ENCODE assay signal across 1 cellular context in the genomic region with DNA sequence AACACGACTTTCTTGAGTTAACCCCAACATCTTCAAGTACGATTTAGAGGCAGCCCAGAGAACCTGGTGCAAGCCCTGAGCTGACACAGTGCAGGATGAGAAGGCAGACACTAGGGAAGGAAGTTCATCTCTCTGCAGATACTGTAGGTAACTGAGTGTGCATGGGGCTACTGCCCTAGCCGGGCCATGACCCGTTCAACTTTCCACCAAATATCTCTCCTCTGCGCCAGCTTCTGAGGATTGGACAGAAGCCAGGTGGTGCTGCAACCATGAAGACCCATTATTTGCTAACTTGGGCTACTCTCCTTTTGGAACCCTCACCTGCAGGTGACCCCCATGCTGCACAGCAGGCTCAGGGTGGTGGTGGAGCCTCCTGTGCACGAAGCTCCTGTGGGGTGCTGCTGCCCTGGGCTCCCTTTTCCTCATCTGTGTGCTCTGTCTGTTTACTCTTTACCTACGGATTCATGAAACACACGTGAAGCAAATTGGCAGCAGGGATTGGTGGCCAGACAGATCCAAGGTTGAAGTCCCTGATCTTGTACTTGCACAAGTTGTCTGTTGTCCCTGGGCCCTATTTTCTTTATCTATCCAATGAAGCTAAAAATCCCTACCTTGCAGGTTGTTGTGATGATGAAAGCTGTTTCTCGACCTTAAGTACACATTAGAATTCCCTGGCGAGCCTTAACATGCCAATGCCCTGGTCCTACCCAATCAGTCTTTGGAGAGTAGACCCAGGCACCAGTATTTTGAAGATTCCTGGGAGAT.
TF ChIP-seq lines count a peak whose summit lies in the region.

No MANE protein-coding gene starts in this region.

TF ChIP-seq in liver, 16 proteins besides CTCF, POLR2A, EP300 and RAD21 (continued from another document):
- peak; percentile 75 for TF ChIP-seq FOXA1 (IDR thresholded peaks at IDR 0.05)
- TF ChIP-seq, protein P1, sequence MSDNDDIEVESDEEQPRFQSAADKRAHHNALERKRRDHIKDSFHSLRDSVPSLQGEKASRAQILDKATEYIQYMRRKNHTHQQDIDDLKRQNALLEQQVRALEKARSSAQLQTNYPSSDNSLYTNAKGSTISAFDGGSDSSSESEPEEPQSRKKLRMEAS (IDR thresholded peaks at IDR 0.05), result peak; percentile 72
- TF ChIP-seq SP1 (IDR thresholded peaks at IDR 0.05), result peak; percentile 87
- TF ChIP-seq, protein P2, sequence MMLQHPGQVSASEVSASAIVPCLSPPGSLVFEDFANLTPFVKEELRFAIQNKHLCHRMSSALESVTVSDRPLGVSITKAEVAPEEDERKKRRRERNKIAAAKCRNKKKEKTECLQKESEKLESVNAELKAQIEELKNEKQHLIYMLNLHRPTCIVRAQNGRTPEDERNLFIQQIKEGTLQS (IDR thresholded peaks at IDR 0.05), result peak; percentile 90
- TF ChIP-seq HNF4G (IDR thresholded peaks at IDR 0.05), result peak; percentile 28
